ENCODE assay signal across 8 cellular contexts in the genomic region with DNA sequence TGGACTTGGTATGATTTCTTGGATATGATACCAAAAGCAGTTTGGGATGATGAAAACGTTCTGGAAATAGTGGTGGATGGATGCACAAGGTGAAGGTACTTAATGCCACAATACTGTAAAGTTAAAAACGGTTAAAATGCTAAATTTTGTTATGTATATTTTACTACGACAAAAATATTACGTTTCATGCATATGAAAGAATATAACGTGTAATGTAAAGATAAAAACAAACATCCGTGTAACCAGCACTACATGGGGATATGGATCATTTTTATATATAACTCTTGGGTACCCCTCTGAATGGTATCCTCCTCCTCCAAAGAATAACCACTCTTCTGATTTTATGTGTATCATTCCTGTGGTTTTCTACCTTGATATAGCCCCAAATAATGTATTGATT. TPM values are rescaled to one million over a fixed set of nuclear protein-coding genes. Genes with fewer than 3 reads are reported as not detected.
DNase-seq lines count a peak whose midpoint lies in the region; ATAC-seq, FAIRE-seq and TF ChIP-seq lines count a peak whose summit lies in the region.

No MANE protein-coding gene starts in this region.

- peak overlapping the region; percentile 97 for H3K4me3 Mint-ChIP-seq in activated naive CD4-positive, alpha-beta T cell treated with anti-CD3 and anti-CD28 coated beads for 36 hours
- H3K4me3 Mint-ChIP-seq in activated naive CD8-positive, alpha-beta T cell = peak overlapping the region; percentile 94

- H3K9ac ChIP-seq in liver (ENCODE audit: low read depth in 1 of 2, low read length in 2 of 2) = peak overlapping the region in 1 of 2 donors; percentile 82

- no peaks in the 10 kb centered on the region for H3K27me3 ChIP-seq in liver (ENCODE audit: control insufficient read depth in 4 of 4, insufficient read depth in 4 of 4, low read length in 3 of 4)
- H3K27me3 ChIP-seq in thoracic aorta (replicated peaks; ENCODE audit: insufficient read depth) = no peaks in the 10 kb centered on the region

- H3K36me3 Mint-ChIP-seq in activated naive CD4-positive, alpha-beta T cell treated with anti-CD3 and anti-CD28 coated beads for 36 hours (ENCODE audit: low read depth) = peaks cover 16% of the 10 kb centered on the region
- no peaks in the 10 kb centered on the region for H3K36me3 Mint-ChIP-seq in activated naive CD8-positive, alpha-beta T cell

- H3K4me1 Mint-ChIP-seq in activated naive CD4-positive, alpha-beta T cell treated with anti-CD3 and anti-CD28 coated beads for 36 hours (ENCODE audit: low read depth) = peaks cover 26% of the 10 kb centered on the region
- peaks cover 22% of the 10 kb centered on the region for H3K4me1 Mint-ChIP-seq in activated naive CD8-positive, alpha-beta T cell (ENCODE audit: low read depth)

- peak overlapping the region; percentile 86 for H3K27ac Mint-ChIP-seq in activated naive CD4-positive, alpha-beta T cell treated with anti-CD3 and anti-CD28 coated beads for 36 hours
- H3K27ac Mint-ChIP-seq in activated naive CD8-positive, alpha-beta T cell = peak overlapping the region; percentile 90

- H3K9me3 ChIP-seq in liver (ENCODE audit: control insufficient read depth in 4 of 4, low read length in 3 of 4) (no peaks in the 10 kb centered on the region), thoracic aorta (no peaks in the 10 kb centered on the region)

- intact Hi-C loops in activated naive CD4-positive, alpha-beta T cell treated with anti-CD3 and anti-CD28 coated beads for 36 hours (cut with micrococcal nuclease) = loop anchor here (1.0 to 5.0 kb wide), 14 partner anchors 28 to 662 kb away; a partner anchor contains a TSS

- no peak for ATAC-seq in thoracic aorta (ENCODE audit: insufficient number of reproducible peaks, low FRiP score, low read depth)

- no peak for FAIRE-seq in RCC 7860 (lab: Jason Lieb, UNC)

- H3K36me3 ChIP-seq in liver (ENCODE audit: control insufficient read depth in 4 of 4, insufficient read depth in 3 of 4, low read depth in 1 of 4, low read length in 3 of 4) (no peaks in the 10 kb centered on the region), thoracic aorta (no peaks in the 10 kb centered on the region)

- H3K4me1 ChIP-seq in liver (ENCODE audit: control insufficient read depth in 4 of 4, insufficient read depth in 4 of 4, low read length in 3 of 4) (peaks cover 0 to 14% (median 11%) of the 10 kb centered on the region in 4 donors), thoracic aorta (ENCODE audit: control insufficient read depth in 1 of 2, low read depth in 2 of 2) (peaks cover 3 to 12% of the 10 kb centered on the region in 2 donors)

- H3K9me3 Mint-ChIP-seq in activated naive CD4-positive, alpha-beta T cell treated with anti-CD3 and anti-CD28 coated beads for 36 hours = no peaks in the 10 kb centered on the region
- H3K9me3 Mint-ChIP-seq in activated naive CD8-positive, alpha-beta T cell (ENCODE audit: low read depth) = no peaks in the 10 kb centered on the region

- no peak for TF ChIP-seq RAD21 in liver (IDR thresholded peaks at IDR 0.05)

- peak overlapping the region; percentile 14 to 30 for H3K27ac ChIP-seq in liver (ENCODE audit: low read depth in 1 of 2, low read length in 2 of 2)
- no peak overlapping the region for H3K27ac ChIP-seq in thoracic aorta

- DNase-seq in activated naive CD4-positive, alpha-beta T cell treated with anti-CD3 and anti-CD28 coated beads for 36 hours = no peak
- DNase-seq in activated naive CD4-positive, alpha-beta T cell treated with anti-CD3 and anti-CD28 coated beads, Interleukin-2, amount 50 U/mL, for 16 hours = no peak
- no peak for DNase-seq in thoracic aorta (ENCODE audit: low spot score)
- no peak for DNase-seq in RCC 7860 (ENCODE audit: low spot score)
- DNase-seq in midbrain (lab: John Stamatoyannopoulos, UW) = no peak
- no peak for DNase-seq in NCI-H2107 treated with DMSO at 0.1 percent for 48 hours (lab: John Stamatoyannopoulos, UW; ENCODE audit: unreplicated experiment)

- TF ChIP-seq CTCF in liver (IDR thresholded peaks at IDR 0.05; ENCODE audit: low read depth, low read length, missing input control) = no peak
- no peak for TF ChIP-seq CTCF in thoracic aorta (IDR thresholded peaks at IDR 0.05)

- H3K27me3 Mint-ChIP-seq in activated naive CD4-positive, alpha-beta T cell treated with anti-CD3 and anti-CD28 coated beads for 36 hours (ENCODE audit: low read depth) = no peaks in the 10 kb centered on the region
- no peaks in the 10 kb centered on the region for H3K27me3 Mint-ChIP-seq in activated naive CD8-positive, alpha-beta T cell

- 58% methylated on average over 6 of the region's 6 CpGs for WGBS in liver

- CTCF ChIA-PET in activated naive CD4-positive, alpha-beta T cell treated with anti-CD3 and anti-CD28 coated beads for 36 hours (lab: Charles Lee) = interaction anchor here (0.9 to 1.7 kb wide), 4 partner anchors 8 to 470 kb away, joined by 3 to 6 read pairs (median 4); no protein-coding TSS in a partner anchor

- H3K4me3 ChIP-seq in liver (ENCODE audit: low read depth in 1 of 3, low read length in 3 of 3) (peak overlapping the region in 2 of 3 donors; percentile 67 to 77), thoracic aorta (peak overlapping the region; percentile 73)

TF ChIP-seq in liver, 16 proteins besides CTCF, POLR2A, EP300 and RAD21:
- no peak for TF ChIP-seq FOXA1 (IDR thresholded peaks at IDR 0.05)
- TF ChIP-seq JUND (IDR thresholded peaks at IDR 0.05) = no peak
- TF ChIP-seq HNF4A (conservative IDR thresholded peaks at IDR 0.05) = no peak
- TF ChIP-seq TAF1 (conservative IDR thresholded peaks at IDR 0.05) = no peak
- no peak for TF ChIP-seq FOXA2 (IDR thresholded peaks at IDR 0.05)
- no peak for TF ChIP-seq HNF4G (IDR thresholded peaks at IDR 0.05)
- TF ChIP-seq, protein P1, sequence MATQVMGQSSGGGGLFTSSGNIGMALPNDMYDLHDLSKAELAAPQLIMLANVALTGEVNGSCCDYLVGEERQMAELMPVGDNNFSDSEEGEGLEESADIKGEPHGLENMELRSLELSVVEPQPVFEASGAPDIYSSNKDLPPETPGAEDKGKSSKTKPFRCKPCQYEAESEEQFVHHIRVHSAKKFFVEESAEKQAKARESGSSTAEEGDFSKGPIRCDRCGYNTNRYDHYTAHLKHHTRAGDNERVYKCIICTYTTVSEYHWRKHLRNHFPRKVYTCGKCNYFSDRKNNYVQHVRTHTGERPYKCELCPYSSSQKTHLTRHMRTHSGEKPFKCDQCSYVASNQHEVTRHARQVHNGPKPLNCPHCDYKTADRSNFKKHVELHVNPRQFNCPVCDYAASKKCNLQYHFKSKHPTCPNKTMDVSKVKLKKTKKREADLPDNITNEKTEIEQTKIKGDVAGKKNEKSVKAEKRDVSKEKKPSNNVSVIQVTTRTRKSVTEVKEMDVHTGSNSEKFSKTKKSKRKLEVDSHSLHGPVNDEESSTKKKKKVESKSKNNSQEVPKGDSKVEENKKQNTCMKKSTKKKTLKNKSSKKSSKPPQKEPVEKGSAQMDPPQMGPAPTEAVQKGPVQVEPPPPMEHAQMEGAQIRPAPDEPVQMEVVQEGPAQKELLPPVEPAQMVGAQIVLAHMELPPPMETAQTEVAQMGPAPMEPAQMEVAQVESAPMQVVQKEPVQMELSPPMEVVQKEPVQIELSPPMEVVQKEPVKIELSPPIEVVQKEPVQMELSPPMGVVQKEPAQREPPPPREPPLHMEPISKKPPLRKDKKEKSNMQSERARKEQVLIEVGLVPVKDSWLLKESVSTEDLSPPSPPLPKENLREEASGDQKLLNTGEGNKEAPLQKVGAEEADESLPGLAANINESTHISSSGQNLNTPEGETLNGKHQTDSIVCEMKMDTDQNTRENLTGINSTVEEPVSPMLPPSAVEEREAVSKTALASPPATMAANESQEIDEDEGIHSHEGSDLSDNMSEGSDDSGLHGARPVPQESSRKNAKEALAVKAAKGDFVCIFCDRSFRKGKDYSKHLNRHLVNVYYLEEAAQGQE (IDR thresholded peaks at IDR 0.05) = no peak
- no peak for TF ChIP-seq EGR1 (IDR thresholded peaks at IDR 0.05; ENCODE audit: low read depth in 2 of 2)
- TF ChIP-seq YY1 (IDR thresholded peaks at IDR 0.05) = no peak
- no peak for TF ChIP-seq GABPA (IDR thresholded peaks at IDR 0.05 in 1 of 2, conservative IDR thresholded peaks at IDR 0.05 in 1 of 2)
- TF ChIP-seq, protein P2, sequence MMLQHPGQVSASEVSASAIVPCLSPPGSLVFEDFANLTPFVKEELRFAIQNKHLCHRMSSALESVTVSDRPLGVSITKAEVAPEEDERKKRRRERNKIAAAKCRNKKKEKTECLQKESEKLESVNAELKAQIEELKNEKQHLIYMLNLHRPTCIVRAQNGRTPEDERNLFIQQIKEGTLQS (IDR thresholded peaks at IDR 0.05) = no peak
- TF ChIP-seq, protein P3, sequence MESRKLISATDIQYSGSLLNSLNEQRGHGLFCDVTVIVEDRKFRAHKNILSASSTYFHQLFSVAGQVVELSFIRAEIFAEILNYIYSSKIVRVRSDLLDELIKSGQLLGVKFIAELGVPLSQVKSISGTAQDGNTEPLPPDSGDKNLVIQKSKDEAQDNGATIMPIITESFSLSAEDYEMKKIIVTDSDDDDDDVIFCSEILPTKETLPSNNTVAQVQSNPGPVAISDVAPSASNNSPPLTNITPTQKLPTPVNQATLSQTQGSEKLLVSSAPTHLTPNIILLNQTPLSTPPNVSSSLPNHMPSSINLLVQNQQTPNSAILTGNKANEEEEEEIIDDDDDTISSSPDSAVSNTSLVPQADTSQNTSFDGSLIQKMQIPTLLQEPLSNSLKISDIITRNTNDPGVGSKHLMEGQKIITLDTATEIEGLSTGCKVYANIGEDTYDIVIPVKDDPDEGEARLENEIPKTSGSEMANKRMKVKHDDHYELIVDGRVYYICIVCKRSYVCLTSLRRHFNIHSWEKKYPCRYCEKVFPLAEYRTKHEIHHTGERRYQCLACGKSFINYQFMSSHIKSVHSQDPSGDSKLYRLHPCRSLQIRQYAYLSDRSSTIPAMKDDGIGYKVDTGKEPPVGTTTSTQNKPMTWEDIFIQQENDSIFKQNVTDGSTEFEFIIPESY (IDR thresholded peaks at IDR 0.05) = no peak
- no peak for TF ChIP-seq NR2F2 (IDR thresholded peaks at IDR 0.05)
- no peak for TF ChIP-seq RXRA (IDR thresholded peaks at IDR 0.05)

RNA-seq across cellular contexts. Expression of a gene that starts 0.9 kb away (rescaled TPM):
- 10 to 100 TPM; 78.7 to 91.5 TPM for total RNA-seq in activated naive CD4-positive, alpha-beta T cell treated with anti-CD3 and anti-CD28 coated beads for 36 hours
- 10 to 100 TPM in 1 of 2 donors, 1 to 10 TPM in 1; 1.3 to 22.0 TPM for total RNA-seq in liver
- polyA plus RNA-seq in liver = 1 to 10 TPM; 1.2 to 2.4 TPM
- total RNA-seq in thoracic aorta = 1 to 10 TPM; 1.4 to 2.0 TPM

Comparison
In these comparisons a context has a peak if more than half of its experiments do, and no peak if none do; other contexts are left out.
1. H3K27ac ChIP-seq: peak in liver (2 of 2); none in thoracic aorta (0 of 2).